ENCODE assay signal across 19 cellular contexts in the genomic region with DNA sequence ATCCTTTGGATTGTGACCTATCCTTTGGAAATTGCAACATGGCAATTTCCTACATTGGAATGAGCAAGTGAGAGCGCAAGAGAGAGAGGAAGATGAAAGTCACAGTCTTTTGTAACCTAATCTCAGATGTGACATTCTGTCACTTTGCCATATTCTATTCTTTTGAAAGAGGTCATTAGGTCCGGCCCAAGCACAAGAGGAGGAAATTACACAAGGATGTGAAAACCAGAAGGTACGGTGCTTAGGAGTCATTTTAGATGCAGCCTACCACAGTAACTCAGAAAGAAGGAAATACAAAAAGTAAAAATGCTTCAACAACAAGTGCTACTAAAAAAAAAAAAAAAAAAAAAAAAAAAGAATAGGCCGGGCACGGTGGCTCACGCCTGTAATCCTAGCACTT. TPM values are rescaled to one million over a fixed set of nuclear protein-coding genes. Genes with fewer than 3 reads are reported as not detected.
DNase-seq lines count a peak whose midpoint lies in the region; ATAC-seq lines count a peak whose summit lies in the region.
"Had no signal": no experiment of that assay in that cellular context is flagged by ENCODE, and none has a peak within 500 bp of the region (broad histone marks: within the 10 kb centered on the region; RNA-seq: fewer than 3 reads in every experiment).

No MANE protein-coding gene starts in this region.

- ATAC-seq in stimulated activated naive CD8-positive, alpha-beta T cell treated with anti-CD3 and anti-CD28 coated beads, Interleukin-15, Interleukin-2, amounts not matched to agents 100 U/mL and 50 U/mL, for 24 hours: no peak
- ATAC-seq in left lobe of liver: peak; percentile 30
- ATAC-seq: left cardiac atrium, WTC11 had no signal

- H3K36me3 Mint-ChIP-seq in stimulated activated naive CD8-positive, alpha-beta T cell treated with anti-CD3 and anti-CD28 coated beads, Interleukin-15, Interleukin-2, amounts not matched to agents 100 ng/mL and 50 ng/mL, for 24 hours (ENCODE audit: low read depth): peaks cover 5% of the 10 kb centered on the region
- H3K36me3 Mint-ChIP-seq: WTC11 had no signal

- H3K27ac Mint-ChIP-seq in stimulated activated naive CD8-positive, alpha-beta T cell treated with anti-CD3 and anti-CD28 coated beads, Interleukin-15, Interleukin-2, amounts not matched to agents 100 ng/mL and 50 ng/mL, for 24 hours: peak overlapping the region; percentile 86
- H3K27ac Mint-ChIP-seq: WTC11 had no signal

- peaks cover 34% of the 10 kb centered on the region for H3K4me1 Mint-ChIP-seq in stimulated activated naive CD8-positive, alpha-beta T cell treated with anti-CD3 and anti-CD28 coated beads, Interleukin-15, Interleukin-2, amounts not matched to agents 100 ng/mL and 50 ng/mL, for 24 hours (ENCODE audit: low read depth)
- H3K4me1 Mint-ChIP-seq: neural crest cell, WTC11 had no signal

- no peak for DNase-seq in stimulated activated naive CD8-positive, alpha-beta T cell treated with anti-CD3 and anti-CD28 coated beads, Interleukin-15, Interleukin-2, amounts not matched to agents 100 U/mL and 50 U/mL, for 24 hours
- peak; percentile 57 for DNase-seq in SKM-1 treated with dmso at 0.1 percent for 144 hours (lab: John Stamatoyannopoulos, UW; ENCODE audit: unreplicated experiment)
- no peak for DNase-seq in left lobe of liver (ENCODE audit: low spot score)
- no peak for DNase-seq in SHP77 (lab: John Stamatoyannopoulos, UW)
- DNase-seq in NCI-H2081 treated with DMSO at 0.1 percent for 48 hours (lab: John Stamatoyannopoulos, UW): no peak
- no peak for DNase-seq in NCI-H2107 (lab: John Stamatoyannopoulos, UW)
- DNase-seq in dedifferentiated amniotic fluid mesenchymal stem cell (ENCODE audit: extremely low spot score): no peak
- DNase-seq: activated effector memory CD4-positive, alpha-beta T cell treated with Interleukin-2 at 50 U/mL for 16 hours; caudate nucleus; COR-L47; effector CD4-positive, alpha-beta T cell; left cardiac atrium; midbrain; NCI-H2029; NCI-H510A treated with DMSO at 0.1 percent for 48 hours; Right ventricle myocardium superior had no signal

- peak overlapping the region; percentile 3 for H3K4me3 Mint-ChIP-seq in stimulated activated naive CD8-positive, alpha-beta T cell treated with anti-CD3 and anti-CD28 coated beads, Interleukin-15, Interleukin-2, amounts not matched to agents 100 ng/mL and 50 ng/mL, for 24 hours
- H3K4me3 Mint-ChIP-seq: neural crest cell, WTC11 had no signal

- H3K9me3 Mint-ChIP-seq in stimulated activated naive CD8-positive, alpha-beta T cell treated with anti-CD3 and anti-CD28 coated beads, Interleukin-15, Interleukin-2, amounts not matched to agents 100 ng/mL and 50 ng/mL, for 24 hours: peaks cover 5% of the 10 kb centered on the region
- H3K9me3 Mint-ChIP-seq: neural crest cell, WTC11 had no signal

- no peaks in the 10 kb centered on the region for H3K27me3 Mint-ChIP-seq in stimulated activated naive CD8-positive, alpha-beta T cell treated with anti-CD3 and anti-CD28 coated beads, Interleukin-15, Interleukin-2, amounts not matched to agents 100 ng/mL and 50 ng/mL, for 24 hours

RNA-seq across cellular contexts. Expression of gene SRP54, which starts 47.2 kb away (rescaled TPM):
- total RNA-seq in left lobe of liver: 41.0 TPM
